In the genomic region with DNA sequence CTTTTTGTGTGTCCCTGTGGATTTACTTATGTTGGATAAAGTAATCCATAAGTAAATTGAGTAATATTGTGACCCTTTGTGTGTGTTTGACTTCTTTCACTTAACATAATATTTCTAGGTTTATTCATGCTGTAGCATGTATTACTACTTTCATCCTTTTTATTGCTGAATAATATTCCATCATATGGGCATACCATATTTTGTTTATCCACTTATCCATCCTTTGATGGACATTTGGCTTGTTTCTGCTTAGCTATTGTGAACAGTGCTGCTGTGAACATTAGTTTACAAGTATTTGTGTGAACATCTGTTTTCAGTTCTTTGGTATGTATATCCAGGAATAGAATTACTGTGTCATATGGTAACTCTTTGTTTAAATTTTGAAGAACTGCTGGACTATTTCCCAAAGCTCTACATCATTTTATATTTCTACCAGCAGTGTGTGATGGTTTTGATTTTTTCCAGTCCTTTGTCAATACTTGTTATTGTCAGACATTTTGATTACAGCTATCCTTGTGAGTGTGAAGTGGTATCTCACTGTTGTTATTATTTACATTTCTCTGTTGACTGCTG, we compare ENCODE assay signal across 28 cellular contexts.
"Had no signal": no experiment of that assay in that cellular context is flagged by ENCODE, and none has a peak within 500 bp of the region (broad histone marks: within the 10 kb centered on the region; RNA-seq: fewer than 3 reads in every experiment).

No MANE protein-coding gene starts in this region.

- ATAC-seq: activated CD4-positive, CD25-positive, alpha-beta regulatory T cell treated with anti-CD3 and anti-CD28 coated beads, Interleukin-2, amount 50 U/mL, for 24 hours; activated CD8-positive, alpha-beta T cell treated with anti-CD3 and anti-CD28 coated beads, Interleukin-2, amount 10 ng/mL, durations not matched to agents 7 days and 5 days; activated naive CD4-positive, alpha-beta T cell treated with anti-CD3 and anti-CD28 coated beads, Interleukin-2, amount 50 U/mL, for 72 hours; activated naive CD8-positive, alpha-beta T cell treated with anti-CD3 and anti-CD28 coated beads, Interleukin-2, amount 50 U/mL, for 24 hours had no signal

- H3K36me3 ChIP-seq: ascending aorta, SJCRH30 had no signal

- H3K4me1 Mint-ChIP-seq: brain had no signal

- H3K27ac ChIP-seq: ascending aorta, Peyer's patch, RWPE1, SJCRH30 had no signal

- H3K4me1 ChIP-seq: ascending aorta, Peyer's patch, SJCRH30 had no signal

- DNase-seq: activated CD4-positive, alpha-beta T cell treated with anti-CD3 and anti-CD28 coated beads for 4 hours; activated CD4-positive, alpha-beta T cell treated with anti-CD3 and anti-CD28 coated beads, Interleukin-2, amount 50 U/mL, for 4 hours; activated CD8-positive, alpha-beta memory T cell treated with anti-CD3 and anti-CD28 coated beads, Interleukin-2, amount 50 U/mL, for 48 hours; activated CD8-positive, alpha-beta T cell treated with anti-CD3 and anti-CD28 coated beads, Interleukin-2, amount 10 ng/mL, durations not matched to agents 7 days and 5 days; activated effector memory CD4-positive, alpha-beta T cell treated with Interleukin-2 at 50 U/mL for 16 hours; activated naive CD4-positive, alpha-beta T cell treated with Interleukin-2 at 50 U/mL for 16 hours; activated naive CD8-positive, alpha-beta T cell treated with anti-CD3 and anti-CD28 coated beads, Interleukin-2, amount 50 U/mL, for 24 hours; activated T-cell treated with anti-CD3 and anti-CD28 coated beads, Interleukin-2, amount 50 U/mL, for 1 hour; amniotic stem cell; KG1; NCI-H1048; NCI-H1417; NCI-H1930; NCI-H2171 treated with DMSO at 0.1 percent for 48 hours; NCI-H226; NCI-H510A treated with DMSO at 0.1 percent for 48 hours; NCI-H69; Peyer's patch; Right ventricle myocardium superior; SJCRH30 had no signal

- H3K4me3 Mint-ChIP-seq: activated CD8-positive, alpha-beta T cell treated with anti-CD3 and anti-CD28 coated beads, Interleukin-2, amount 10 ng/mL, durations not matched to agents 7 days and 5 days; activated naive CD8-positive, alpha-beta T cell treated with anti-CD3 and anti-CD28 coated beads, Interleukin-2, amount 50 U/mL, for 24 hours; activated T-helper 1 cell treated with anti-CD3 and anti-CD28 coated beads, Interleukin-12 subunit alpha, Interleukin-12 subunit beta, Interleukin-2, Interleukin-4 antibody, amounts not matched to agents 30 ng/mL and 10 ng/mL and 1 ng/mL, durations not matched to agents 14 hours and 24 hours and 36 hours; brain; central memory CD8-positive, alpha-beta T cell; T-helper 1 cell treated with Interleukin-12 subunit alpha and Interleukin-12 subunit beta and Interleukin-4 antibody, amounts not matched to agents 30 μg/mL and 1 μg/mL, for 36 hours had no signal

- H3K9me3 Mint-ChIP-seq: central memory CD8-positive, alpha-beta T cell had no signal

- H3K27ac Mint-ChIP-seq: activated CD8-positive, alpha-beta T cell treated with anti-CD3 and anti-CD28 coated beads, Interleukin-2, amount 10 ng/mL, durations not matched to agents 7 days and 5 days; activated naive CD4-positive, alpha-beta T cell treated with anti-CD3 and anti-CD28 coated beads, Interleukin-2, amount 50 U/mL, for 72 hours; activated naive CD8-positive, alpha-beta T cell treated with anti-CD3 and anti-CD28 coated beads, Interleukin-2, amount 50 U/mL, for 24 hours; activated T-helper 1 cell treated with anti-CD3 and anti-CD28 coated beads, Interleukin-12 subunit alpha, Interleukin-12 subunit beta, Interleukin-2, Interleukin-4 antibody, amounts not matched to agents 30 ng/mL and 10 ng/mL and 1 ng/mL, durations not matched to agents 14 hours and 24 hours and 36 hours; brain; T-helper 1 cell treated with Interleukin-12 subunit alpha and Interleukin-12 subunit beta and Interleukin-4 antibody, amounts not matched to agents 30 μg/mL and 1 μg/mL, for 36 hours had no signal

- H3K9me3 ChIP-seq: ascending aorta, Peyer's patch had no signal

- H3K27me3 ChIP-seq: ascending aorta, Peyer's patch, SJCRH30 had no signal

- H3K4me3 ChIP-seq: ascending aorta, Peyer's patch, SJCRH30 had no signal

- H3K27me3 Mint-ChIP-seq: activated naive CD8-positive, alpha-beta T cell treated with anti-CD3 and anti-CD28 coated beads, Interleukin-2, amount 50 U/mL, for 24 hours; brain; central memory CD8-positive, alpha-beta T cell had no signal
